ENCODE assay signal across 21 cellular contexts in genomic region chr14:21042918-21043317, GRCh38. TPM values are rescaled to one million over a fixed set of nuclear protein-coding genes. Genes with fewer than 3 reads are reported as not detected.
DNase-seq lines count a peak whose midpoint lies in the region; ATAC-seq and TF ChIP-seq lines count a peak whose summit lies in the region.
"Had no signal": no experiment of that assay in that cellular context is flagged by ENCODE, and none has a peak within 500 bp of the region (broad histone marks: within the 10 kb centered on the region; RNA-seq: fewer than 3 reads in every experiment).

No MANE protein-coding gene starts in this region.

- H3K4me1 Mint-ChIP-seq in nephron, result peaks cover 52% of the 10 kb centered on the region
- H3K4me1 Mint-ChIP-seq: immature natural killer cell had no signal

- peak; percentile 25 for ATAC-seq in esophagus mucosa
- ATAC-seq in stimulated activated naive CD8-positive, alpha-beta T cell treated with anti-CD3 and anti-CD28 coated beads, Interleukin-15, Interleukin-2, amounts not matched to agents 100 U/mL and 50 U/mL, for 24 hours, result no peak

- peak overlapping the region in 2 of 3 experiments; percentile 34 to 58 for H3K27ac Mint-ChIP-seq in nephron

- H3K27me3 Mint-ChIP-seq in nephron (ENCODE audit: low read depth), result no peaks in the 10 kb centered on the region

- H3K4me3 Mint-ChIP-seq in nephron, result no peak overlapping the region
- H3K4me3 Mint-ChIP-seq: activated naive CD4-positive, alpha-beta T cell treated with anti-CD3 and anti-CD28 coated beads, Interleukin-2, amount 50 U/mL, for 24 hours; central memory CD8-positive, alpha-beta T cell; immature natural killer cell had no signal

- H3K36me3 Mint-ChIP-seq in nephron (ENCODE audit: low read depth), result no peaks in the 10 kb centered on the region
- H3K36me3 Mint-ChIP-seq: activated naive CD4-positive, alpha-beta T cell treated with anti-CD3 and anti-CD28 coated beads, Interleukin-2, amount 50 U/mL, for 24 hours; immature natural killer cell had no signal

- H3K9me3 Mint-ChIP-seq in nephron, result no peaks in the 10 kb centered on the region
- H3K9me3 Mint-ChIP-seq: activated naive CD4-positive, alpha-beta T cell treated with anti-CD3 and anti-CD28 coated beads, Interleukin-2, amount 50 U/mL, for 24 hours; central memory CD8-positive, alpha-beta T cell; immature natural killer cell had no signal

- no peak for TF ChIP-seq CTCF in nephron (IDR thresholded peaks at IDR 0.05; ENCODE audit: unreplicated experiment in 3 of 3)

- peak; percentile 30 for DNase-seq in DMS 273 (lab: John Stamatoyannopoulos, UW; ENCODE audit: unreplicated experiment)
- no peak for DNase-seq in DMS 273 treated with DMSO at 0.1 percent for 48 hours (lab: John Stamatoyannopoulos, UW)
- DNase-seq in superior temporal gyrus (ENCODE audit: extremely low spot score), result peak; percentile 71
- no peak for DNase-seq in stimulated activated naive CD8-positive, alpha-beta T cell treated with anti-CD3 and anti-CD28 coated beads, Interleukin-15, Interleukin-2, amounts not matched to agents 100 U/mL and 50 U/mL, for 24 hours
- no peak for DNase-seq in GM03348 (ENCODE audit: low spot score)
- DNase-seq in SIG-M5 (lab: John Stamatoyannopoulos, UW), result no peak
- DNase-seq: activated CD4-positive, alpha-beta T cell treated with anti-CD3 and anti-CD28 coated beads for 48 hours; activated T-cell treated with anti-CD3 and anti-CD28 coated beads for 4 hours; immature natural killer cell; KBM-7; NCI-H1417; NCI-H226; NK-92 treated with Interleukin-12 subunit alpha and Interleukin-12 subunit beta, amount 100 ng/mL, for 24 hours had no signal

RNA-seq across cellular contexts. Expression of gene RNASE7, which starts 0.8 kb away (rescaled TPM):
- 2.7 TPM for total RNA-seq in esophagus mucosa
- total RNA-seq: frontal cortex, mononuclear cell, posterior vena cava had no signal

RNA-seq across cellular contexts. Expression of gene RNASE13, which starts 8.3 kb away (rescaled TPM):
- total RNA-seq in esophagus mucosa, result not detected
- total RNA-seq: frontal cortex, mononuclear cell, posterior vena cava, thoracic aorta had no signal

RNA-seq across cellular contexts. Expression of gene TPPP2, which starts 12.9 kb away (rescaled TPM):
- not detected for total RNA-seq in esophagus mucosa
- total RNA-seq: frontal cortex, mononuclear cell, posterior vena cava, thoracic aorta had no signal

RNA-seq across cellular contexts. Expression of gene RNASE8, which starts 14.7 kb away (rescaled TPM):
- total RNA-seq in esophagus mucosa, result not detected
- total RNA-seq: frontal cortex, mononuclear cell, posterior vena cava, thoracic aorta had no signal

RNA-seq across cellular contexts. Expression of gene NDRG2, which starts 18.1 kb away (rescaled TPM):
- total RNA-seq in esophagus mucosa, result 54.7 TPM

Comparison
In these comparisons a context has a peak if more than half of its experiments do, and no peak if none do; other contexts are left out.
1. DNase-seq: peak in DMS 273 (single experiment) and superior temporal gyrus (single experiment); none in DMS 273 treated with DMSO at 0.1 percent for 48 hours (single experiment), stimulated activated naive CD8-positive, alpha-beta T cell treated with anti-CD3 and anti-CD28 coated beads, Interleukin-15, Interleukin-2, amounts not matched to agents 100 U/mL and 50 U/mL, for 24 hours (single experiment), GM03348 (single experiment) and SIG-M5 (single experiment).